ENCODE assay signal across 22 cellular contexts in the genomic region with DNA sequence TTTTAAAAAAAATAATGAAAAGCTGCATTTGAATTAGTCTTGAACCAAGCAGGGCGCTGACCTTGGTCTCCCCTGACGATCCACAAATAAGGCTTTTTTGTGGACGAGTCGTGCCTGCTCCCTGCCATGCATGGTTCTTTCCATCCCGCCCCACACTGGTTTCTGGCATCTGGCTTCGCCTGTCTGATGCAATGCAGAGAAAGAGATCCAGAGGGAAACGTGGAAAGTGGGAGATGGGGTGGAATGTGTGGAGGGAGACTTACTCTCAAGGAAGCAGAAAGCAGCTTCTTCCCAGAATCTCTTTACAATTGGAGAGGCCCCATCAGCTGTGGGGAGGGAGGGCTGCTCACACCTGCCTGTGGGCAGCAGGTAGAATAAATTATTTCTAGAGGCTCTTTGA.
"Had no signal": no experiment of that assay in that cellular context is flagged by ENCODE, and none has a peak within 500 bp of the region (broad histone marks: within the 10 kb centered on the region; RNA-seq: fewer than 3 reads in every experiment).

No MANE protein-coding gene starts in this region.

- DNase-seq: colonic mucosa; dermis blood vessel endothelial cell; esophagus squamous epithelium; foreskin melanocyte; head of caudate nucleus; kidney; left cardiac atrium; left ventricle myocardium superior; mucosa of descending colon; naive thymus-derived CD8-positive, alpha-beta T cell; posterior cingulate gyrus; sigmoid colon; small intestine; stimulated activated CD4-positive, alpha-beta T cell treated with anti-CD3 and anti-CD28 coated beads, Interleukin-12 subunit alpha, Interleukin-12 subunit beta, amount 100 ng/mL, for 4 hours; stimulated activated naive CD4-positive, alpha-beta T cell; stomach; substantia nigra; transverse colon had no signal

- H3K27ac ChIP-seq: colonic mucosa, esophagus squamous epithelium, hepatocyte, right atrium auricular region, sigmoid colon, stomach, thoracic aorta, transverse colon had no signal

- H3K79me2 ChIP-seq: hepatocyte had no signal

- H3K36me3 ChIP-seq: colonic mucosa, esophagus squamous epithelium, right atrium auricular region, sigmoid colon, stomach, thoracic aorta, transverse colon had no signal

- H3K4me1 ChIP-seq: colonic mucosa, esophagus squamous epithelium, right atrium auricular region, sigmoid colon, stomach, transverse colon had no signal

- ATAC-seq: left cardiac atrium; left ventricle myocardium superior; mucosa of descending colon; naive thymus-derived CD8-positive, alpha-beta T cell had no signal

- H3K4me1 Mint-ChIP-seq: naive thymus-derived CD8-positive, alpha-beta T cell had no signal

- H3K27ac Mint-ChIP-seq: naive thymus-derived CD8-positive, alpha-beta T cell had no signal

- H3K9me3 ChIP-seq: colonic mucosa, esophagus squamous epithelium, mucosa of descending colon, right atrium auricular region, thoracic aorta, transverse colon had no signal

- H3K4me2 ChIP-seq: hepatocyte had no signal

- H3K4me3 Mint-ChIP-seq: naive thymus-derived CD8-positive, alpha-beta T cell had no signal

- H3K4me3 ChIP-seq: colonic mucosa, esophagus squamous epithelium, hepatocyte, lung, mucosa of descending colon, right atrium auricular region, sigmoid colon, stomach, thoracic aorta, transverse colon had no signal

- H3K27me3 ChIP-seq: colonic mucosa, esophagus squamous epithelium, hepatocyte, right atrium auricular region, sigmoid colon, stomach, transverse colon had no signal
